Comparison of ENCODE assay signal across 1 cellular context in genomic region chr16:85846461-85846860, GRCh38.
TF ChIP-seq lines count a peak whose summit lies in the region.

No MANE protein-coding gene starts in this region.

TF ChIP-seq in HepG2, 621 proteins besides CTCF, POLR2A, EP300 and RAD21:
- TF ChIP-seq KLF13 (CRISPR knock-in tag; IDR thresholded peaks at IDR 0.05) (no peak), ZNF564 (CRISPR knock-in tag; IDR thresholded peaks at IDR 0.05) (no peak), ZFP41 (CRISPR knock-in tag; IDR thresholded peaks at IDR 0.05; ENCODE audit: borderline replicate concordance) (no peak), PAX8 (CRISPR knock-in tag; IDR thresholded peaks at IDR 0.05; ENCODE audit: borderline replicate concordance) (no peak), TBX2 (CRISPR knock-in tag; IDR thresholded peaks at IDR 0.05; ENCODE audit: borderline replicate concordance) (0 out of 2 replicates have a peak, but pooled peaks have one; percentile 5), YEATS2 (CRISPR knock-in tag; IDR thresholded peaks at IDR 0.05; ENCODE audit: borderline replicate concordance) (no peak), ZNF598 (CRISPR knock-in tag; IDR thresholded peaks at IDR 0.05; ENCODE audit: borderline replicate concordance) (no peak), HES4 (CRISPR knock-in tag; IDR thresholded peaks at IDR 0.05; ENCODE audit: borderline replicate concordance) (no peak), MLLT10 (CRISPR knock-in tag; IDR thresholded peaks at IDR 0.05) (no peak), FOXC1 (CRISPR knock-in tag; IDR thresholded peaks at IDR 0.05; ENCODE audit: borderline replicate concordance) (0 out of 2 replicates have a peak, but pooled peaks have one; percentile 15), MTF2 (CRISPR knock-in tag; IDR thresholded peaks at IDR 0.05; ENCODE audit: borderline replicate concordance) (peak; percentile 80; the same call in 1 of the 2 replicates), NFE2L1 (CRISPR knock-in tag; IDR thresholded peaks at IDR 0.05; ENCODE audit: borderline replicate concordance) (no peak), FOXM1 (CRISPR knock-in tag; IDR thresholded peaks at IDR 0.05) (no peak), ZNF605 (CRISPR knock-in tag; IDR thresholded peaks at IDR 0.05) (no peak), ZMYM4 (CRISPR knock-in tag; IDR thresholded peaks at IDR 0.05) (0 out of 2 replicates have a peak, but pooled peaks have one; percentile 4), ZBTB14 (CRISPR knock-in tag; IDR thresholded peaks at IDR 0.05) (0 out of 2 replicates have a peak, but pooled peaks have one; percentile 24), ZNF674 (CRISPR knock-in tag; IDR thresholded peaks at IDR 0.05; ENCODE audit: low read depth) (0 out of 2 replicates have a peak, but pooled peaks have one; percentile 22), MAZ (IDR thresholded peaks at IDR 0.05; ENCODE audit: borderline replicate concordance, low read depth, low read length) (no peak), MAZ (CRISPR knock-in tag; IDR thresholded peaks at IDR 0.05; ENCODE audit: low read depth) (0 out of 2 replicates have a peak, but pooled peaks have one; percentile 29), ZNF768 (CRISPR knock-in tag; IDR thresholded peaks at IDR 0.05) (no peak), DPF2 (CRISPR knock-in tag; IDR thresholded peaks at IDR 0.05; ENCODE audit: borderline replicate concordance, low read depth) (no peak), ZBTB46 (CRISPR knock-in tag; IDR thresholded peaks at IDR 0.05; ENCODE audit: borderline replicate concordance) (no peak), ZNF562 (CRISPR knock-in tag; IDR thresholded peaks at IDR 0.05; ENCODE audit: borderline replicate concordance) (no peak), ARNT2 (CRISPR knock-in tag; IDR thresholded peaks at IDR 0.05; ENCODE audit: low read depth) (no peak; the same call in 1 of the 2 replicates), CSRNP2 (CRISPR knock-in tag; conservative IDR thresholded peaks at IDR 0.05; ENCODE audit: low read depth) (no peak), MYNN (CRISPR knock-in tag; IDR thresholded peaks at IDR 0.05; ENCODE audit: low read depth) (no peak), EEA1 (CRISPR knock-in tag; IDR thresholded peaks at IDR 0.05; ENCODE audit: borderline replicate concordance) (no peak), ZNF207 (IDR thresholded peaks at IDR 0.05; ENCODE audit: borderline replicate concordance) (no peak), TRIM24 (CRISPR knock-in tag; IDR thresholded peaks at IDR 0.05) (no peak), WIZ (CRISPR knock-in tag; IDR thresholded peaks at IDR 0.05) (no peak), ZNF121 (CRISPR knock-in tag; IDR thresholded peaks at IDR 0.05) (no peak), AHR (CRISPR knock-in tag; IDR thresholded peaks at IDR 0.05) (no peak), ZNF354B (CRISPR knock-in tag; IDR thresholded peaks at IDR 0.05) (no peak), ZNF616 (CRISPR knock-in tag; IDR thresholded peaks at IDR 0.05; ENCODE audit: low read depth) (0 out of 2 replicates have a peak, but pooled peaks have one; percentile 10), ZNF672 (CRISPR knock-in tag; IDR thresholded peaks at IDR 0.05) (no peak), ATF3 (CRISPR knock-in tag; IDR thresholded peaks at IDR 0.05) (no peak), MBD4 (IDR thresholded peaks at IDR 0.05; ENCODE audit: borderline replicate concordance, low read length) (no peak), GATAD2A (CRISPR knock-in tag; IDR thresholded peaks at IDR 0.05) (no peak), ZNF224 (CRISPR knock-in tag; IDR thresholded peaks at IDR 0.05) (no peak), PHF21A (CRISPR knock-in tag; IDR thresholded peaks at IDR 0.05) (0 out of 2 replicates have a peak, but pooled peaks have one; percentile 1)
- TF ChIP-seq, protein P1, sequence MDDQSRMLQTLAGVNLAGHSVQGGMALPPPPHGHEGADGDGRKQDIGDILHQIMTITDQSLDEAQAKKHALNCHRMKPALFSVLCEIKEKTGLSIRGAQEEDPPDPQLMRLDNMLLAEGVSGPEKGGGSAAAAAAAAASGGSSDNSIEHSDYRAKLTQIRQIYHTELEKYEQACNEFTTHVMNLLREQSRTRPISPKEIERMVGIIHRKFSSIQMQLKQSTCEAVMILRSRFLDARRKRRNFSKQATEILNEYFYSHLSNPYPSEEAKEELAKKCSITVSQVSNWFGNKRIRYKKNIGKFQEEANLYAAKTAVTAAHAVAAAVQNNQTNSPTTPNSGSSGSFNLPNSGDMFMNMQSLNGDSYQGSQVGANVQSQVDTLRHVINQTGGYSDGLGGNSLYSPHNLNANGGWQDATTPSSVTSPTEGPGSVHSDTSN (CRISPR knock-in tag; IDR thresholded peaks at IDR 0.05; ENCODE audit: borderline replicate concordance), result no peak
- TF ChIP-seq, protein P2, sequence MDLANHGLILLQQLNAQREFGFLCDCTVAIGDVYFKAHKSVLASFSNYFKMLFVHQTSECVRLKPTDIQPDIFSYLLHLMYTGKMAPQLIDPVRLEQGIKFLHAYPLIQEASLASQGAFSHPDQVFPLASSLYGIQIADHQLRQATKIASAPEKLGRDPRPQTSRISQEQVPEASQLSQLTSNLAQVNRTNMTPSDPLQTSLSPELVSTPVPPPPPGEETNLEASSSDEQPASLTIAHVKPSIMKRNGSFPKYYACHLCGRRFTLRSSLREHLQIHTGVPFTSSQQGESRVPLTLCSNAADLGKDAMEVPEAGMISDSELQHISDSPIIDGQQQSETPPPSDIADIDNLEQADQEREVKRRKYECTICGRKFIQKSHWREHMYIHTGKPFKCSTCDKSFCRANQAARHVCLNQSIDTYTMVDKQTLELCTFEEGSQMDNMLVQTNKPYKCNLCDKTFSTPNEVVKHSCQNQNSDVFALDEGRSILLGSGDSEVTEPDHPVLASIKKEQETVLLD (CRISPR knock-in tag; IDR thresholded peaks at IDR 0.05; ENCODE audit: low read depth), result no peak
- TF ChIP-seq, protein P3, sequence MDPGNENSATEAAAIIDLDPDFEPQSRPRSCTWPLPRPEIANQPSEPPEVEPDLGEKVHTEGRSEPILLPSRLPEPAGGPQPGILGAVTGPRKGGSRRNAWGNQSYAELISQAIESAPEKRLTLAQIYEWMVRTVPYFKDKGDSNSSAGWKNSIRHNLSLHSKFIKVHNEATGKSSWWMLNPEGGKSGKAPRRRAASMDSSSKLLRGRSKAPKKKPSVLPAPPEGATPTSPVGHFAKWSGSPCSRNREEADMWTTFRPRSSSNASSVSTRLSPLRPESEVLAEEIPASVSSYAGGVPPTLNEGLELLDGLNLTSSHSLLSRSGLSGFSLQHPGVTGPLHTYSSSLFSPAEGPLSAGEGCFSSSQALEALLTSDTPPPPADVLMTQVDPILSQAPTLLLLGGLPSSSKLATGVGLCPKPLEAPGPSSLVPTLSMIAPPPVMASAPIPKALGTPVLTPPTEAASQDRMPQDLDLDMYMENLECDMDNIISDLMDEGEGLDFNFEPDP (CRISPR knock-in tag; conservative IDR thresholded peaks at IDR 0.05), result no peak
- TF ChIP-seq, protein P4, sequence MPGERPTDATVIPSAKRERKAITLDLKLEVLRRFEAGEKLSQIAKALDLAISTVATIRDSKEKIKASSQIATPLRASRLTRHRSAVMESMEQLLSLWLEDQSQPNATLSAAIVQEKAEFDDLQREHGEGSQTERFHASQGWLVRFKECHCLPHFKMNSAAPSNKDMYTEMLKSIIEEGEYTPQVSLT (CRISPR knock-in tag; IDR thresholded peaks at IDR 0.05; ENCODE audit: borderline replicate concordance, low read depth), result no peak
- TF ChIP-seq, protein P5, sequence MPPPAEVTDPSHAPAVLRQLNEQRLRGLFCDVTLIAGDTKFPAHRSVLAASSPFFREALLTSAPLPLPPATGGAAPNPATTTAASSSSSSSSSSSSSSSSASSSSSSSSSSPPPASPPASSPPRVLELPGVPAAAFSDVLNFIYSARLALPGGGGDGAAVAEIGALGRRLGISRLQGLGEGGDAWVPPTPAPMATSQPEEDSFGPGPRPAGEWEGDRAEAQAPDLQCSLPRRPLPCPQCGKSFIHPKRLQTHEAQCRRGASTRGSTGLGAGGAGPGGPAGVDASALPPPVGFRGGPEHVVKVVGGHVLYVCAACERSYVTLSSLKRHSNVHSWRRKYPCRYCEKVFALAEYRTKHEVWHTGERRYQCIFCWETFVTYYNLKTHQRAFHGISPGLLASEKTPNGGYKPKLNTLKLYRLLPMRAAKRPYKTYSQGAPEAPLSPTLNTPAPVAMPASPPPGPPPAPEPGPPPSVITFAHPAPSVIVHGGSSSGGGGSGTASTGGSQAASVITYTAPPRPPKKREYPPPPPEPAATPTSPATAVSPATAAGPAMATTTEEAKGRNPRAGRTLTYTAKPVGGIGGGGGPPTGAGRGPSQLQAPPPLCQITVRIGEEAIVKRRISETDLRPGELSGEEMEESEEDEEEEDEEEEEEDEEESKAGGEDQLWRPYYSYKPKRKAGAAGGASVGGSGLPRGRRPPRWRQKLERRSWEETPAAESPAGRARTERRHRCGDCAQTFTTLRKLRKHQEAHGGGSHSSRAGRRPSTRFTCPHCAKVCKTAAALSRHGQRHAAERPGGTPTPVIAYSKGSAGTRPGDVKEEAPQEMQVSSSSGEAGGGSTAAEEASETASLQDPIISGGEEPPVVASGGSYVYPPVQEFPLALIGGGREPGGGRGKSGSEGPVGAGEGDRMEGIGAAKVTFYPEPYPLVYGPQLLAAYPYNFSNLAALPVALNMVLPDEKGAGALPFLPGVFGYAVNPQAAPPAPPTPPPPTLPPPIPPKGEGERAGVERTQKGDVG (CRISPR knock-in tag; IDR thresholded peaks at IDR 0.05; ENCODE audit: borderline replicate concordance), result no peak
